2 cellular contexts compared by ENCODE assay signal in the genomic region with DNA sequence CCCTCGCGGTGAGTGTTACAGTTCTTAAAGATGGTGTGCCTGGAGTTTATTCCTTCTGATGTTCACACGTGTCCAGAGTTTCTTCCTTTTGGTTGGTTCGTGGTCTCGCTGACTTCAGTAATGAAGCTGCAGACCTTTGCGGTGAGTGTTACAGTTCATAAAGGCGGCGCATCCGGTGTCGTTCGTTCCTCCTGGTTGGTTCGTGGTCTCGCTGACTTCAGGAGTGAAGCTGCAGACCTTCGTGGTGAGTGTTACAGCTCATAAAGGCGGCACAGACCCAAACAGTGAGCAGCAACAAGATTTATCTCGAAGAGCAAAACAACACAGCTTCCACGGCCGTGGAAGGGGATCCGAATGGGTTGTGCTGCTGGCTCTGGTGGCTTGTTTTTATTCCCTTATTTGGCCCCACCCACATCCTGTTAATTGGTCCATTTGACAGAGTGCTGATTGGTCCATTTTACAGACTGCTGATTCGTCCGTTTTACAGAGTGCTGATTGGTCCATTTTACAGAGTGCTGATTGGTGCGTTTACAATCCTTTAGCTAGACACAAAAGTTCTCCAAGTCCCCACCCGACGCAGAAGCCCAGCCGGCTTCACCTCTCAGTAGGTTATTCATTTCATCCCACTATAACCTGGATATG.
TF ChIP-seq lines count a peak whose summit lies in the region.

No MANE protein-coding gene starts in this region.

TF ChIP-seq in SK-N-SH treated with all-trans-retinoic acid at 6 μM for 48 hours, 23 proteins besides CTCF, POLR2A, EP300 and RAD21 (continued from another document):
- no peak for TF ChIP-seq ZNF70 (CRISPR knock-in tag; IDR thresholded peaks at IDR 0.05)
- no peak for TF ChIP-seq ZFP3 (CRISPR knock-in tag; IDR thresholded peaks at IDR 0.05)
- TF ChIP-seq, protein P1, sequence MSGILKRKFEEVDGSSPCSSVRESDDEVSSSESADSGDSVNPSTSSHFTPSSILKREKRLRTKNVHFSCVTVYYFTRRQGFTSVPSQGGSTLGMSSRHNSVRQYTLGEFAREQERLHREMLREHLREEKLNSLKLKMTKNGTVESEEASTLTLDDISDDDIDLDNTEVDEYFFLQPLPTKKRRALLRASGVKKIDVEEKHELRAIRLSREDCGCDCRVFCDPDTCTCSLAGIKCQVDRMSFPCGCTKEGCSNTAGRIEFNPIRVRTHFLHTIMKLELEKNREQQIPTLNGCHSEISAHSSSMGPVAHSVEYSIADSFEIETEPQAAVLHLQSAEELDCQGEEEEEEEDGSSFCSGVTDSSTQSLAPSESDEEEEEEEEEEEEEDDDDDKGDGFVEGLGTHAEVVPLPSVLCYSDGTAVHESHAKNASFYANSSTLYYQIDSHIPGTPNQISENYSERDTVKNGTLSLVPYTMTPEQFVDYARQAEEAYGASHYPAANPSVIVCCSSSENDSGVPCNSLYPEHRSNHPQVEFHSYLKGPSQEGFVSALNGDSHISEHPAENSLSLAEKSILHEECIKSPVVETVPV (CRISPR knock-in tag; IDR thresholded peaks at IDR 0.05): no peak
- no peak for TF ChIP-seq ZC3H10 (CRISPR knock-in tag; IDR thresholded peaks at IDR 0.05)
- TF ChIP-seq TOX (CRISPR knock-in tag; IDR thresholded peaks at IDR 0.05; ENCODE audit: borderline replicate concordance): no peak
- TF ChIP-seq ZNF565 (CRISPR knock-in tag; conservative IDR thresholded peaks at IDR 0.05; ENCODE audit: low read depth): no peak
- TF ChIP-seq BACH2 (CRISPR knock-in tag; IDR thresholded peaks at IDR 0.05; ENCODE audit: borderline replicate concordance): no peak
- no peak for TF ChIP-seq ZFP30 (CRISPR knock-in tag; IDR thresholded peaks at IDR 0.05)
- TF ChIP-seq TCF4 (CRISPR knock-in tag; IDR thresholded peaks at IDR 0.05; ENCODE audit: borderline replicate concordance): no peak
- no peak for TF ChIP-seq CSDC2 (CRISPR knock-in tag; IDR thresholded peaks at IDR 0.05)

TF ChIP-seq in K562, 482 proteins besides CTCF, POLR2A, EP300 and RAD21 (continued from another document):
- peak; percentile 45 for TF ChIP-seq NFYB (IDR thresholded peaks at IDR 0.05; ENCODE audit: extremely low read depth, insufficient read length)
- no peak for TF ChIP-seq TAL1 (IDR thresholded peaks at IDR 0.05)
- peak; percentile 63 for TF ChIP-seq C11orf30 (IDR thresholded peaks at IDR 0.05; ENCODE audit: low read depth)
